In the genomic region with DNA sequence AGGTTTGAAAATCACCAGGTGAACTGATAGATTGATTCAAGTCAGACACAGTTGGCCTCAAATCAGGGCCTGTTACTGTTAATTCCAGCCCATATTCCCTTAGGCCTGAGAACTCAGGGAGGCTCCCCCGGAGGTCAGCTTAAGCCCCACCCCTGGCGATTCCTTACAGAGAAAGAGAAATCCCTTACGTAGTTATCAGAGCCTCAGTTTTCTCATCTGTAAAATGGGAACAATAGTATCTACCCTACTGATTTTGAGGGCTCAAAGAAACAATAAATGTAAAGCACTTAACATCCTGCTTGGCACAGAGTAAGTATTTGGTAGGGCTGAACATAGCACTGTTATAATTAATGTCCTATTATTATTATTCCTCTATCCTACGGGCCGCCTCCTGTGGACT, we compare ENCODE assay signal across 2 cellular contexts.
TF ChIP-seq lines count a peak whose summit lies in the region.

No MANE protein-coding gene starts in this region.

TF ChIP-seq in HepG2, 621 proteins besides CTCF, POLR2A, EP300 and RAD21:
- TF ChIP-seq CHD4 (IDR thresholded peaks at IDR 0.05; ENCODE audit: borderline replicate concordance, low read length) = peak; percentile 43; the same call in 1 of the 2 replicates
- no peak for TF ChIP-seq SCMH1 (CRISPR knock-in tag; IDR thresholded peaks at IDR 0.05; ENCODE audit: borderline replicate concordance)
- peak; percentile 87 for TF ChIP-seq ZNF629 (CRISPR knock-in tag; conservative IDR thresholded peaks at IDR 0.05)
TF ChIP-seq in HepG2: peak in this region for 2.

TF ChIP-seq in H1, 55 proteins besides CTCF, POLR2A, EP300 and RAD21:
- TF ChIP-seq KDM4A (IDR thresholded peaks at IDR 0.05; ENCODE audit: low read depth, low read length, severe bottlenecking) (no peak), KDM1A (IDR thresholded peaks at IDR 0.05; ENCODE audit: borderline replicate concordance, low read length) (0 out of 2 replicates have a peak, but pooled peaks have one; percentile 65)
